1 cellular context compared by ENCODE assay signal in the genomic region with DNA sequence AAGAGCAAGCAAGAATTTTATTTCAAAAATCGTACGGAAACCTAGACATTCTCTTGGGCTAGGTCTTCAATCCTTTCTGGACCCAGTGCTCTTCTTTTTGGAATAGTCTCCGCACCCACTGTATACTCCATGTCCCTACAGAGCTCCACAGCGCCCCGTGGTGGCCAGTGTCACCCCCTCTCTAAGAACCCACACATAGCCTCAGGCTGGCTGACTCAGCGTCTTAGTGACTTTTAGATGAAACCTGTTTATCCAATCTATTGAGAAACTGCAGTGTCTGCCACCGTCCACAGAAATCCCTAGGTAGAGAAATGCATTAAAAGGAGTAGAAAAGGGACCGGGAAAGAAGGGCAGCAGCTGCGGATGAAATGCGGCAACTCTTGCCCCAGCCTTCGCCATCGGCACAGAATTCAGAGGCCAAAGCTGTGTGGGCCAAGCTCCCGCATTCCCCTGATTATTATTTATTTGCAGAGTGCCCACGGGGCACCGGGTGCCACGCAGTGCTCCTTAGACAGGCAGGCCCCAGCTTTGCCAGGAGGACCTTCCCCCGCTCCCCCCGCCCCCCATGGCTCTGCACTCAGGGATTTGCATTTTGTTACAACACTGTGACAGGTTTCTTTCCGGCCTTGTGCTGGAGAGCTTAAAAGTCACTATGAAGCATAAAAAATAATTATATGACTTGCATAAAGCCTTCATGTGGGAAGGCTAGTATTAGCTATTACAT.
TF ChIP-seq lines count a peak whose summit lies in the region.

No MANE protein-coding gene starts in this region.

TF ChIP-seq in H1, 55 proteins besides CTCF, POLR2A, EP300 and RAD21 (continued from another document):
- no peak for TF ChIP-seq USF2 (IDR thresholded peaks at IDR 0.05; ENCODE audit: low read length)
- TF ChIP-seq JUN (IDR thresholded peaks at IDR 0.05; ENCODE audit: low read depth, low read length): no peak
- peak; percentile 30; the same call in 1 of the 2 replicates for TF ChIP-seq CREB1 (IDR thresholded peaks at IDR 0.05)
- TF ChIP-seq MAFK (IDR thresholded peaks at IDR 0.05; ENCODE audit: low read depth, low read length): peak; percentile 94
